In the genomic region with DNA sequence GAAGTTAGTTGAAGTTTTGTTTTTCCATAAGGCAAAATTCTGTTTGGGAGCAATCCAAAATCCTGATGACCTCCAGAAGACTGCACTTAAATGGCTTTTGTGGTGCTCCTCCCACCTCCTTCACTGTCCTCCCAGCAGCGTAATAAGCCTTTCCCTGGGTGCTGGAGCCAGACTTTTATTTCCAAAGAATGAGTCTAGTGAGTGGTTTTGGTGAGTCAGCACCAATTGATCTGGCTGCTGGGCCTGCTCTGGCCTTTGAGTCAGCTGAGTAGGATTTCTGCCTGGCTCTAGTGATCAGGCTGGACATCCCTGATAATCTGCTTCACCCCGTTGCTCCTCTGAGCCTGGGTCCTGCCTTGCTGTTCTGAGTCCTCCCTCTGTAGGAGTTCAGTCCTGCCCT, we compare ENCODE assay signal across 15 cellular contexts. TPM values are rescaled to one million over a fixed set of nuclear protein-coding genes. Genes with fewer than 3 reads are reported as not detected.
A peak's percentile ranks its signal among the peaks of the same experiment; 100 is the strongest.
DNase-seq lines count a peak whose midpoint lies in the region; ATAC-seq, FAIRE-seq and TF ChIP-seq lines count a peak whose summit lies in the region.
"Had no signal": no experiment of that assay in that cellular context is flagged by ENCODE, and none has a peak within 500 bp of the region (broad histone marks: within the 10 kb centered on the region; RNA-seq: fewer than 3 reads in every experiment).

No MANE protein-coding gene starts in this region.

- no peak overlapping the region for H3K4me3 Mint-ChIP-seq in Calu3 (ENCODE audit: low read depth, unreplicated experiment)
- H3K4me3 Mint-ChIP-seq: brain; CD4-positive, alpha-beta T cell; naive thymus-derived CD8-positive, alpha-beta T cell had no signal

- H3K36me3 Mint-ChIP-seq in Calu3 (ENCODE audit: insufficient read depth, unreplicated experiment) = no peaks in the 10 kb centered on the region
- H3K36me3 Mint-ChIP-seq: brain had no signal

- ATAC-seq in pancreas = peak in 3 of 4 donors; percentile 60 to 73 (median 69)
- no peak for ATAC-seq in HG02938 (IDR thresholded peaks at IDR 0.05; ENCODE audit: unreplicated experiment)
- ATAC-seq: HCT116; naive thymus-derived CD8-positive, alpha-beta T cell had no signal

- H3K9me3 ChIP-seq in pancreas = no peaks in the 10 kb centered on the region

- FAIRE-seq in pancreas (lab: Jason Lieb, UNC) = no peak

- H3K9me3 Mint-ChIP-seq in Calu3 (ENCODE audit: low read depth, unreplicated experiment) = peaks cover 8% of the 10 kb centered on the region
- H3K9me3 Mint-ChIP-seq: CD4-positive, alpha-beta T cell had no signal

- BruUV-seq in Calu3 (replicated peaks; lab: Mats Ljungman, UMichigan) = no TSS peak

- no peak for TF ChIP-seq CTCF in pancreas (IDR thresholded peaks at IDR 0.05)
- no peak for TF ChIP-seq CTCF in Calu3 (IDR thresholded peaks at IDR 0.05; ENCODE audit: unreplicated experiment)

- H3K27me3 Mint-ChIP-seq in Calu3 (ENCODE audit: unreplicated experiment) = peaks cover 78% of the 10 kb centered on the region

- CTCF ChIA-PET in Calu3 (lab: Charles Lee) = no interaction called here

- no peaks in the 10 kb centered on the region for H3K4me1 ChIP-seq in pancreas

- intact Hi-C loops in pancreas (cut with DNase I) (no loop called here), Calu3 (cut with micrococcal nuclease; ENCODE audit: unreplicated experiment) (no loop called here)

- no peaks in the 10 kb centered on the region for H3K27me3 ChIP-seq in pancreas

- 70 to 75% methylated on average over 2 of the region's 2 CpGs for WGBS in pancreas, 2 donors

- no peak overlapping the region for H3K27ac ChIP-seq in pancreas
- H3K27ac ChIP-seq: WERI-Rb-1 had no signal

- H3K27ac Mint-ChIP-seq in Calu3 (ENCODE audit: unreplicated experiment) = no peak overlapping the region
- H3K27ac Mint-ChIP-seq: CD4-positive, alpha-beta T cell; naive thymus-derived CD8-positive, alpha-beta T cell had no signal

- no peaks in the 10 kb centered on the region for H3K4me1 Mint-ChIP-seq in Calu3 (ENCODE audit: low read depth, unreplicated experiment)
- H3K4me1 Mint-ChIP-seq: brain; naive thymus-derived CD8-positive, alpha-beta T cell had no signal

- H3K36me3 ChIP-seq in pancreas = no peaks in the 10 kb centered on the region
- H3K36me3 ChIP-seq: WERI-Rb-1 had no signal

- H3K4me3 ChIP-seq in pancreas = no peak overlapping the region

- DNase-seq in EL (peak; percentile 24), NCI-H446 treated with DMSO at 0.1 percent for 48 hours (lab: John Stamatoyannopoulos, UW) (peak; percentile 50), fibroblast of gingiva (ENCODE audit: low read depth) (peak; percentile 29), pancreas (peak in 2 of 6 donors; percentile 6 to 24), Calu3 (no peak), superior temporal gyrus (ENCODE audit: extremely low spot score) (no peak)
- DNase-seq in effector CD8-positive, alpha-beta T cell (lab: John Stamatoyannopoulos, UW) = no peak
- DNase-seq: CD4-positive, alpha-beta T cell; naive thymus-derived CD8-positive, alpha-beta T cell; SHP77; stimulated activated CD8-positive, alpha-beta memory T cell treated with anti-CD3 and anti-CD28 coated beads, Interleukin-4, amount 100 ng/mL, for 48 hours; WERI-Rb-1 had no signal

RNA-seq across cellular contexts. Expression of gene KCND3, which starts 21.8 kb away (rescaled TPM):
- 10 to 100 TPM in 1 of 6 donors, 1 to 10 TPM in 5; 6.6 to 18.6 (median 7.9) TPM for total RNA-seq in pancreas
- polyA plus RNA-seq in pancreas = 1 to 10 TPM; 2.5 to 4.1 TPM
- 0.07 TPM in 1 of 2 replicates, not detected in the other for total RNA-seq in Calu3 (2022)
- total RNA-seq: naive thymus-derived CD8-positive, alpha-beta T cell had no signal

Comparison
In these comparisons a context has a peak if more than half of its experiments do, and no peak if none do; other contexts are left out.
1. DNase-seq: peak in EL (single experiment), NCI-H446 treated with DMSO at 0.1 percent for 48 hours (single experiment) and fibroblast of gingiva (single experiment); none in Calu3 (single experiment), superior temporal gyrus (single experiment) and effector CD8-positive, alpha-beta T cell (single experiment).